In the genomic region with DNA sequence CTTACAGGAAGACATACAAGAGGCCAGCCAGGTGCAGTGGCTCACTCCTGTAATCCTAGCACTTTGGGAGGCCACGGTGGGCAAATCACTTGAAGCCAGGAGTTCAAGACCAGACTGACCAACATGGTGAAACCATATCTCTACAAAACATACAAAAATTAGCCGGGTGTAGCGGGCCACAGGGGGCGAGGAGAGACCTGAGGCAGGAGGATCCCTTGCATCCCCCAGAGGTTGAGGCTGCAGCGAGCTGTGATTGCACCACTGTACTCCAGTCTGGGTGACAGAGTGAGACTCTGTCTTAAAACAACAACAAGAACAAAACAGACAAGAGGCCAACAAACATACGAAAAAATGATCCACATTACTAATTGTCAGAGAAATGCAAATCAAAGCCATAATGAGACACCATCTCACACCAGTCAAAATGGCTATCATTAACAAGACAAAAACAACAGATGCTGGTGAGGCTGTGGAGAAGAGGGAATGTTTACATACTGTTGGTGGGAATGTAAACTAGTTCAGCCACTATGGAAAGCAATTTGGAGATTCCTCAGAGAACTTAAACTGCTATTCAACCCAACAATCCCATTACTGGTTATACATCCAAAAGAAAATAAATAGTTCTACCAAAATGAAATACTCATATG, we compare ENCODE assay signal across 27 cellular contexts.
"Had no signal": no experiment of that assay in that cellular context is flagged by ENCODE, and none has a peak within 500 bp of the region (broad histone marks: within the 10 kb centered on the region; RNA-seq: fewer than 3 reads in every experiment).

No MANE protein-coding gene starts in this region.

- H3K27ac Mint-ChIP-seq: activated CD4-positive, alpha-beta T cell treated with anti-CD3 and anti-CD28 coated beads, Interleukin-2, amount 10 ng/mL, durations not matched to agents 24 days and 14 days; activated CD8-positive, alpha-beta T cell treated with anti-CD3 and anti-CD28 coated beads for 36 hours; activated naive CD4-positive, alpha-beta T cell treated with anti-CD3 and anti-CD28 coated beads, Interleukin-2, amount 50 U/mL, for 24 hours; activated naive CD8-positive, alpha-beta T cell treated with anti-CD3 and anti-CD28 coated beads, Interleukin-2, amount 10 ng/mL, durations not matched to agents 7 days and 5 days; activated T-cell treated with anti-CD3 and anti-CD28 coated beads, Interleukin-2, amount 50 U/mL, for 72 hours; activated T-helper 17 cell treated with anti-CD3 and anti-CD28 coated beads, Interleukin-2, amount 50 U/mL, for 72 hours had no signal

- ATAC-seq: activated CD8-positive, alpha-beta T cell treated with anti-CD3 and anti-CD28 coated beads for 36 hours; activated T-cell treated with anti-CD3 and anti-CD28 coated beads, Interleukin-2, amount 50 U/mL, for 72 hours; activated T-helper 17 cell treated with anti-CD3 and anti-CD28 coated beads, Interleukin-2, amount 50 U/mL, for 72 hours had no signal

- H3K4me3 Mint-ChIP-seq: activated CD4-positive, alpha-beta T cell treated with anti-CD3 and anti-CD28 coated beads, Interleukin-2, amount 10 ng/mL, durations not matched to agents 24 days and 14 days; activated CD8-positive, alpha-beta T cell treated with anti-CD3 and anti-CD28 coated beads for 36 hours; activated naive CD4-positive, alpha-beta T cell treated with anti-CD3 and anti-CD28 coated beads, Interleukin-2, amount 50 U/mL, for 24 hours; activated naive CD8-positive, alpha-beta T cell treated with anti-CD3 and anti-CD28 coated beads, Interleukin-2, amount 10 ng/mL, durations not matched to agents 7 days and 5 days; activated T-cell treated with anti-CD3 and anti-CD28 coated beads, Interleukin-2, amount 50 U/mL, for 72 hours; activated T-helper 17 cell treated with anti-CD3 and anti-CD28 coated beads, Interleukin-2, amount 50 U/mL, for 72 hours; central memory CD8-positive, alpha-beta T cell had no signal

- H3K4me1 Mint-ChIP-seq: activated CD4-positive, alpha-beta T cell treated with anti-CD3 and anti-CD28 coated beads, Interleukin-2, amount 10 ng/mL, durations not matched to agents 24 days and 14 days; activated naive CD4-positive, alpha-beta T cell treated with anti-CD3 and anti-CD28 coated beads, Interleukin-2, amount 50 U/mL, for 24 hours; activated naive CD8-positive, alpha-beta T cell treated with anti-CD3 and anti-CD28 coated beads, Interleukin-2, amount 10 ng/mL, durations not matched to agents 7 days and 5 days; activated T-helper 17 cell treated with anti-CD3 and anti-CD28 coated beads, Interleukin-2, amount 50 U/mL, for 72 hours; central memory CD8-positive, alpha-beta T cell had no signal

- H3K27me3 Mint-ChIP-seq: activated CD4-positive, alpha-beta T cell treated with anti-CD3 and anti-CD28 coated beads, Interleukin-2, amount 10 ng/mL, durations not matched to agents 24 days and 14 days; activated CD8-positive, alpha-beta T cell treated with anti-CD3 and anti-CD28 coated beads for 36 hours; activated naive CD4-positive, alpha-beta T cell treated with anti-CD3 and anti-CD28 coated beads, Interleukin-2, amount 50 U/mL, for 24 hours; activated naive CD8-positive, alpha-beta T cell treated with anti-CD3 and anti-CD28 coated beads, Interleukin-2, amount 10 ng/mL, durations not matched to agents 7 days and 5 days; activated T-helper 17 cell treated with anti-CD3 and anti-CD28 coated beads, Interleukin-2, amount 50 U/mL, for 72 hours; central memory CD8-positive, alpha-beta T cell had no signal

- H3K36me3 Mint-ChIP-seq: activated naive CD4-positive, alpha-beta T cell treated with anti-CD3 and anti-CD28 coated beads, Interleukin-2, amount 50 U/mL, for 24 hours; activated naive CD8-positive, alpha-beta T cell treated with anti-CD3 and anti-CD28 coated beads, Interleukin-2, amount 10 ng/mL, durations not matched to agents 7 days and 5 days had no signal

- DNase-seq: activated CD4-positive, alpha-beta T cell treated with anti-CD3 and anti-CD28 coated beads, Interleukin-2, amount 10 ng/mL, durations not matched to agents 24 days and 14 days; activated CD4-positive, alpha-beta T cell treated with anti-CD3 and anti-CD28 coated beads, Interleukin-2, amount 50 U/mL, for 4 hours; activated CD8-positive, alpha-beta T cell treated with anti-CD3 and anti-CD28 coated beads for 36 hours; activated effector memory CD4-positive, alpha-beta T cell treated with anti-CD3 and anti-CD28 coated beads, Interleukin-2, amount 50 U/mL, for 16 hours; activated naive CD4-positive, alpha-beta T cell; activated naive CD8-positive, alpha-beta T cell treated with anti-CD3 and anti-CD28 coated beads, Interleukin-2, amount 10 ng/mL, durations not matched to agents 7 days and 5 days; activated T-cell treated with anti-CD3 and anti-CD28 coated beads, Interleukin-2, amount 50 U/mL, for 1 hour; activated T-cell treated with anti-CD3 and anti-CD28 coated beads, Interleukin-2, amount 50 U/mL, for 72 hours; amygdala; NCI-H1092 treated with DMSO at 0.1 percent for 48 hours; NCI-H1417; NCI-H146; NCI-H187; NCI-H2081; NCI-H2227 treated with DMSO at 0.1 percent for 48 hours; NCI-H446; NCI-H510A treated with DMSO at 0.1 percent for 48 hours; NCI-H526 treated with DMSO at 0.1 percent for 48 hours; NK-92 treated with Interleukin-12 subunit alpha and Interleukin-12 subunit beta, amount 100 ng/mL, for 24 hours; Right ventricle myocardium superior; SW 1271; T-helper 1 cell; T1000; WERI-Rb-1 had no signal
